8 cellular contexts compared by ENCODE assay signal in genomic region chr6:41901882-41902519, GRCh38. TPM values are rescaled to one million over a fixed set of nuclear protein-coding genes. Genes with fewer than 3 reads are reported as not detected.
DNase-seq lines count a peak whose midpoint lies in the region; ATAC-seq and TF ChIP-seq lines count a peak whose summit lies in the region.

No MANE protein-coding gene starts in this region.

- no peak for TF ChIP-seq CTCF in tibial artery (IDR thresholded peaks at IDR 0.05)

- peaks cover 4% of the 10 kb centered on the region for H3K36me3 Mint-ChIP-seq in effector memory CD8-positive, alpha-beta T cell (ENCODE audit: insufficient read depth)

- no peak overlapping the region for H3K4me3 ChIP-seq in tibial artery

- H3K27me3 ChIP-seq in tibial artery, result no peaks in the 10 kb centered on the region

- ATAC-seq in effector memory CD8-positive, alpha-beta T cell (replicated peaks), result peak; percentile 72
- ATAC-seq in GM19467 (IDR thresholded peaks at IDR 0.05; ENCODE audit: unreplicated experiment) (no peak), Right ventricle myocardium superior (ENCODE audit: poor library complexity) (no peak)

- intact Hi-C loops in Right ventricle myocardium superior (cut with DNase I), result no loop called here
- intact Hi-C loops in tibial artery (cut with DNase I; ENCODE audit: low total_unique reads), result no loop called here

- no peak overlapping the region for H3K4me3 Mint-ChIP-seq in effector memory CD8-positive, alpha-beta T cell

- DNase-seq in activated gamma-delta T cell treated with Interleukin-2 at 50 U/mL for 16 hours (peak; percentile 51), activated gamma-delta T cell (lab: John Stamatoyannopoulos, UW) (no peak), Right ventricle myocardium superior (no peak), tibial artery (no peak)
- peak; percentile 18 for DNase-seq in activated CD4-positive, CD25-positive, alpha-beta regulatory T cell treated with anti-CD3 and anti-CD28 coated beads, Interleukin-2, amount 50 U/mL, for 16 hours (ENCODE audit: low read depth, low spot score)
- DNase-seq in effector memory CD8-positive, alpha-beta T cell, result peak; percentile 44 to 54 (median 52)
- peak; percentile 57 to 69 for DNase-seq in stimulated activated CD4-positive, alpha-beta T cell treated with anti-CD3 and anti-CD28 coated beads, Interleukin-2, amount 100 ng/mL, for 24 hours

- H3K27ac ChIP-seq in tibial artery, result no peak overlapping the region

- no peaks in the 10 kb centered on the region for H3K4me1 ChIP-seq in tibial artery

- no peaks in the 10 kb centered on the region for H3K27me3 Mint-ChIP-seq in effector memory CD8-positive, alpha-beta T cell

- H3K9me3 ChIP-seq in tibial artery, result no peaks in the 10 kb centered on the region

- peaks cover 9 to 16% of the 10 kb centered on the region in 2 donors for H3K4me1 Mint-ChIP-seq in effector memory CD8-positive, alpha-beta T cell (ENCODE audit: low read depth in 2 of 2)

- H3K36me3 ChIP-seq in tibial artery, result peaks cover 19 to 48% (median 34%) of the 10 kb centered on the region in 3 donors

- peak overlapping the region in 1 of 2 donors; percentile 17 for H3K27ac Mint-ChIP-seq in effector memory CD8-positive, alpha-beta T cell

- no peaks in the 10 kb centered on the region for H3K9me3 Mint-ChIP-seq in effector memory CD8-positive, alpha-beta T cell

RNA-seq across cellular contexts. Expression of gene USP49, which starts 6.8 kb away (rescaled TPM):
- total RNA-seq in Right ventricle myocardium superior, result 1.2 TPM

RNA-seq across cellular contexts. Expression of gene MED20, which starts 18.9 kb away (rescaled TPM):
- 19.8 TPM for total RNA-seq in Right ventricle myocardium superior

RNA-seq across cellular contexts. Expression of gene BYSL, which starts 19.3 kb away (rescaled TPM):
- total RNA-seq in Right ventricle myocardium superior, result 9.0 TPM

RNA-seq across cellular contexts. Expression of gene CCND3, which starts 39.6 kb away (rescaled TPM):
- total RNA-seq in Right ventricle myocardium superior, result 42.3 TPM

Comparison
In these comparisons a context has a peak if more than half of its experiments do, and no peak if none do; other contexts are left out.
1. DNase-seq: peak in activated gamma-delta T cell treated with Interleukin-2 at 50 U/mL for 16 hours (single experiment), activated CD4-positive, CD25-positive, alpha-beta regulatory T cell treated with anti-CD3 and anti-CD28 coated beads, Interleukin-2, amount 50 U/mL, for 16 hours (single experiment), effector memory CD8-positive, alpha-beta T cell (3 of 3) and stimulated activated CD4-positive, alpha-beta T cell treated with anti-CD3 and anti-CD28 coated beads, Interleukin-2, amount 100 ng/mL, for 24 hours (2 of 2); none in activated gamma-delta T cell (single experiment), Right ventricle myocardium superior (single experiment) and tibial artery (0 of 2).